In genomic region chr9:114082017-114082735, GRCh38 we compare ENCODE assay signal across 8 cellular contexts. TPM values are rescaled to one million over a fixed set of nuclear protein-coding genes. Genes with fewer than 3 reads are reported as not detected.
A peak's percentile ranks its signal among the peaks of the same experiment; 100 is the strongest.
DNase-seq lines count a peak whose midpoint lies in the region; ATAC-seq and TF ChIP-seq lines count a peak whose summit lies in the region.

No MANE protein-coding gene starts in this region.

- H3K36me3 ChIP-seq in heart left ventricle (no peaks in the 10 kb centered on the region), psoas muscle (ENCODE audit: insufficient read depth in 1 of 2, low read depth in 1 of 2) (no peaks in the 10 kb centered on the region), aorta (ENCODE audit: control insufficient read depth in 1 of 2, insufficient read depth in 2 of 2, low read length in 1 of 2) (no peaks in the 10 kb centered on the region)

- H3K4me3 Mint-ChIP-seq in activated naive CD8-positive, alpha-beta T cell treated with anti-CD3 and anti-CD28 coated beads, Interleukin-2, amount 50 U/mL, for 24 hours = no peak overlapping the region

- peak; percentile 79 for ATAC-seq in HG02588 (IDR thresholded peaks at IDR 0.05; ENCODE audit: unreplicated experiment)
- ATAC-seq in activated naive CD8-positive, alpha-beta T cell treated with anti-CD3 and anti-CD28 coated beads, Interleukin-2, amount 50 U/mL, for 24 hours = peak; percentile 74
- peak; percentile 75 to 95 (median 90) for ATAC-seq in heart left ventricle
- ATAC-seq in psoas muscle = peak; percentile 90 to 97 (median 92)
- ATAC-seq in aorta (ENCODE audit: low FRiP score) = peak; percentile 84

- TF ChIP-seq POLR2A in heart left ventricle (IDR thresholded peaks at IDR 0.05) = no peak

- intact Hi-C loops in heart left ventricle (cut with DNase I) (loop anchor here (1.0 to 5.0 kb wide), 6 partner anchors 26 to 210 kb away; no protein-coding TSS in a partner anchor), psoas muscle (cut with DNase I) (loop anchor here (2.0 to 5.0 kb wide), 2 partner anchors 209 to 210 kb away; no protein-coding TSS in a partner anchor), aorta (cut with DNase I) (loop anchor here in 1 of 2 donors (2.0 kb wide), 1 partner anchor 209 kb away; no protein-coding TSS in a partner anchor)

- no peaks in the 10 kb centered on the region for H3K9me3 Mint-ChIP-seq in activated naive CD8-positive, alpha-beta T cell treated with anti-CD3 and anti-CD28 coated beads, Interleukin-2, amount 50 U/mL, for 24 hours

- H3K36me3 Mint-ChIP-seq in activated naive CD8-positive, alpha-beta T cell treated with anti-CD3 and anti-CD28 coated beads, Interleukin-2, amount 50 U/mL, for 24 hours (ENCODE audit: low read depth) = no peaks in the 10 kb centered on the region

- WGBS in heart left ventricle, 4 donors = 43 to 82% (median 50%) methylated on average over 5 to 10 of the region's 10 CpGs
- 47 to 50% (median 49%) methylated on average over 10 of the region's 10 CpGs for WGBS in psoas muscle, 3 donors
- WGBS in aorta, 2 donors = 47 to 50% methylated on average over 10 of the region's 10 CpGs

- H3K27me3 Mint-ChIP-seq in activated naive CD8-positive, alpha-beta T cell treated with anti-CD3 and anti-CD28 coated beads, Interleukin-2, amount 50 U/mL, for 24 hours = no peaks in the 10 kb centered on the region

- peak; percentile 69 for DNase-seq in GM04504 (ENCODE audit: low read depth)
- peak; percentile 65 to 95 (median 81) for DNase-seq in NCI-H1417 (lab: John Stamatoyannopoulos, UW)
- peak; percentile 57 to 74 for DNase-seq in SW 1271 (lab: John Stamatoyannopoulos, UW)
- peak; percentile 85 for DNase-seq in activated naive CD8-positive, alpha-beta T cell treated with anti-CD3 and anti-CD28 coated beads, Interleukin-2, amount 50 U/mL, for 24 hours
- DNase-seq in heart left ventricle = peak; percentile 75 to 87 (median 84)
- peak; percentile 82 to 88 for DNase-seq in psoas muscle
- DNase-seq in aorta = peak; percentile 91 to 93

- H3K9me3 ChIP-seq in heart left ventricle (no peaks in the 10 kb centered on the region), psoas muscle (no peaks in the 10 kb centered on the region), aorta (ENCODE audit: control insufficient read depth, low read length) (no peaks in the 10 kb centered on the region)

- no peaks in the 10 kb centered on the region for H3K4me1 Mint-ChIP-seq in activated naive CD8-positive, alpha-beta T cell treated with anti-CD3 and anti-CD28 coated beads, Interleukin-2, amount 50 U/mL, for 24 hours

- H3K4me1 ChIP-seq in heart left ventricle = peaks cover 0 to 5% (median 0%) of the 10 kb centered on the region in 12 donors
- no peaks in the 10 kb centered on the region for H3K4me1 ChIP-seq in psoas muscle
- H3K4me1 ChIP-seq in aorta (ENCODE audit: control insufficient read depth in 1 of 2, insufficient read depth in 2 of 2, low read length in 2 of 2) = no peaks in the 10 kb centered on the region

- H3K27me3 ChIP-seq in heart left ventricle = peaks cover 0 to 11% (median 0%) of the 10 kb centered on the region in 9 donors
- H3K27me3 ChIP-seq in psoas muscle (ENCODE audit: insufficient read depth in 3 of 3, low read length in 2 of 3) = no peaks in the 10 kb centered on the region
- H3K27me3 ChIP-seq in aorta (ENCODE audit: control insufficient read depth in 1 of 2, insufficient read depth in 2 of 2, low read length in 1 of 2) = no peaks in the 10 kb centered on the region

- H3K27ac ChIP-seq in heart left ventricle (no peak overlapping the region), psoas muscle (no peak overlapping the region), aorta (ENCODE audit: low read depth in 1 of 2, low read length in 2 of 2) (no peak overlapping the region)

- no peak overlapping the region for H3K4me3 ChIP-seq in heart left ventricle
- no peak overlapping the region for H3K4me3 ChIP-seq in psoas muscle
- H3K4me3 ChIP-seq in aorta (ENCODE audit: low read length in 2 of 2) = no peak overlapping the region

- TF ChIP-seq CTCF in heart left ventricle (IDR thresholded peaks at IDR 0.05) (peak; percentile 83 to 95 (median 90)), psoas muscle (IDR thresholded peaks at IDR 0.05) (peak; percentile 88)

- H3K27ac Mint-ChIP-seq in activated naive CD8-positive, alpha-beta T cell treated with anti-CD3 and anti-CD28 coated beads, Interleukin-2, amount 50 U/mL, for 24 hours = no peak overlapping the region

RNA-seq across cellular contexts. Expression of gene AMBP, which starts 4.1 kb away (rescaled TPM):
- total RNA-seq in heart left ventricle (under 1 TPM in 2 of 9 donors, not detected in 7; 0.20 to 0.32 TPM), psoas muscle (under 1 TPM in 2 of 4 donors, not detected in 2; 0.16 to 0.84 TPM), aorta (not detected)
- polyA plus RNA-seq in heart left ventricle (under 1 TPM in 1 of 2 donors, not detected in 1; 0.08 TPM), psoas muscle (not detected), aorta (under 1 TPM in 1 of 2 donors, not detected in 1; 0.50 TPM)

RNA-seq across cellular contexts. Expression of gene KIF12, which starts 16.9 kb away (rescaled TPM):
- total RNA-seq in heart left ventricle (under 1 TPM in 1 of 9 donors, not detected in 8; 0.21 TPM), psoas muscle (under 1 TPM in 1 of 4 donors, not detected in 3; 0.13 TPM), aorta (not detected)
- polyA plus RNA-seq in heart left ventricle (under 1 TPM in 1 of 2 donors, not detected in 1; 0.08 TPM), psoas muscle (under 1 TPM in 2 of 3 donors, not detected in 1; 0.03 to 0.04 TPM), aorta (1 to 10 TPM in 1 of 2 donors, under 1 TPM in 1; 0.38 to 8.4 TPM)
